10 cellular contexts compared by ENCODE assay signal in the genomic region with DNA sequence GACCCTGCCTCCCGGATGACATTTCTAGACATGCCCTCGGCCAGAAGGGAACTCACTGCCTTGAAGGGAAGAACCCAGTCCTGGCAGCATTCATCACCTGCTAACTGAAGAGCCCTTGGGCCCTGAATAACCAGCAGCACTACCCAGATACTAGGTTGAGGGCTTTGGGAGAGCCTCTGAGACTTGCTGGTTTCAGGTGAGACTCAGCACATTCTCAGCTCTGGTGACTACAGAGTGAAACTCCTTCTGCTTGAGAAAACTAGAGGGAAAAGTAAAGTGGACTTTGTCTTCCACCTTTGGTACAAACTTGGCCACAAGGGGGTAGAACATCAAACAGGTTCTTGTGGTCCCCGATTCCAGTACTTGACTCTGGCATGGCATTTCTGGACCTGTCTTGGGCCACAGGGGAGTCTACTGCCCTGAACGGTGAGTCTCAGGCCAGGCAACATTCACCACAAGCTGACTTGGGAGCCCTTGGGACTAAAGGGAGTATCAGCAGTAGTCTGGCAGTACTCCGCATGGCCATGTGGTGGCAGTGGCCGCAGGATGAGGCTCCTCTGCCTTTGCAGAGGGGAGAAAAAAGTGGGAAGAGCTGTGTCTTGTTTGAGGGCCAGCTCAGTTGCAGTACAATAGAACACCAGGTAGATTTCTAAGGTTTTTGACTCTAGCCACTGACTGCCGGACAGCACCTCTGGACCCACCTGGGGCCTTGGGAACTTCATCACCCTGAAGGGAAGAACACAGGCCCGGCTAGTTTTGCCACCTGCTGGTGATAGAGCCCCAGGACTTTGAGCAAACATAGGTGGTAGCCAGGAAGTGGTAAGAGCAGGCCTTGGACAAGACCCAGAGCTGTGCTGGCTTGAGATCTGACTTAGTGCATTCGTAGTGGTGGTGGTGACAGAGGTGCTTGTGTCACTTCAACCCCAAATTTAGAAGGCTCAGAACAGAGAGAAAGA.
DNase-seq lines count a peak whose midpoint lies in the region; ATAC-seq, FAIRE-seq and TF ChIP-seq lines count a peak whose summit lies in the region.
"Had no signal": no experiment of that assay in that cellular context is flagged by ENCODE, and none has a peak within 500 bp of the region (broad histone marks: within the 10 kb centered on the region; RNA-seq: fewer than 3 reads in every experiment).

No MANE protein-coding gene starts in this region.

- H3K4me1 Mint-ChIP-seq in natural killer cell: no peaks in the 10 kb centered on the region
- H3K4me1 Mint-ChIP-seq: activated B cell treated with CpG ODN at 0.5 μM for 24 hours had no signal

- TF ChIP-seq EP300 in A549 (IDR thresholded peaks at IDR 0.05): no peak

- no peaks in the 10 kb centered on the region for H3K27me3 Mint-ChIP-seq in natural killer cell (ENCODE audit: low read depth in 2 of 2)
- H3K27me3 Mint-ChIP-seq: activated B cell treated with CpG ODN at 0.5 μM for 24 hours had no signal

- H3K4me1 ChIP-seq in A549 (no peaks in the 10 kb centered on the region), OCI-LY3 (ENCODE audit: low read length) (no peaks in the 10 kb centered on the region), fibroblast of lung (ENCODE audit: control insufficient read depth, extremely low read depth, insufficient read depth, low read length) (no peaks in the 10 kb centered on the region)

- H3K27me3 ChIP-seq in OCI-LY3 (ENCODE audit: low read depth, low read length) (no peaks in the 10 kb centered on the region), fibroblast of lung (ENCODE audit: control insufficient read depth, insufficient read depth, low read length) (no peaks in the 10 kb centered on the region)

- no peak overlapping the region for H3K27ac ChIP-seq in A549
- no peak overlapping the region for H3K27ac ChIP-seq in OCI-LY3 (ENCODE audit: low read length)
- no peak overlapping the region for H3K27ac ChIP-seq in fibroblast of lung (ENCODE audit: insufficient read depth, low read length)

- H3K27ac Mint-ChIP-seq in natural killer cell: no peak overlapping the region
- H3K27ac Mint-ChIP-seq: activated B cell treated with CpG ODN at 0.5 μM for 24 hours had no signal

- no peaks in the 10 kb centered on the region for H3K36me3 Mint-ChIP-seq in natural killer cell

- H3K79me2 ChIP-seq in OCI-LY3 (ENCODE audit: low read length): no peaks in the 10 kb centered on the region
- H3K79me2 ChIP-seq in fibroblast of lung (ENCODE audit: control insufficient read depth, insufficient read depth, low read length): no peaks in the 10 kb centered on the region

- CTCF ChIA-PET in A549 (lab: Yijun Ruan, JAX): no interaction called here

- H3K4me3 ChIP-seq in A549 (no peak overlapping the region), OCI-LY3 (ENCODE audit: low read length) (no peak overlapping the region), fibroblast of lung (replicated peaks in 1 of 4; ENCODE audit: control extremely low read depth in 1 of 4, insufficient read depth in 1 of 4, low read depth in 3 of 4, low read length in 4 of 4) (no peak overlapping the region)

- peak in 1 of 2 experiments; percentile 37 for DNase-seq in A549 (ENCODE audit: low read depth in 1 of 2, low spot score in 1 of 2)
- DNase-seq in fibroblast of lung (ENCODE audit: low read depth in 2 of 2): peak; percentile 1 to 7
- no peak for DNase-seq in sciatic nerve (ENCODE audit: low spot score)
- DNase-seq in ureter (ENCODE audit: low spot score): no peak
- no peak for DNase-seq in natural killer cell
- DNase-seq: activated B cell treated with CpG ODN at 0.5 μM for 24 hours had no signal

- FAIRE-seq in A549 (lab: Jason Lieb, UNC): peak; percentile 51
- FAIRE-seq: GM18507 had no signal

- 23% methylated on average over 5 of the region's 9 CpGs for WGBS in A549 (ENCODE audit: missing lambda C conversion rate)

- no peak for TF ChIP-seq POLR2A in A549 (IDR thresholded peaks at IDR 0.05; ENCODE audit: low read length)

- H3K4me3 Mint-ChIP-seq in natural killer cell: no peak overlapping the region
- H3K4me3 Mint-ChIP-seq: activated B cell treated with CpG ODN at 0.5 μM for 24 hours had no signal

- POLR2A ChIA-PET in A549 (lab: Yijun Ruan, JAX): no interaction called here

- ATAC-seq in A549: peak; percentile 70 to 96; a peak in 3 of 6 replicates
- ATAC-seq in GM18909 (IDR thresholded peaks at IDR 0.05; ENCODE audit: poor library complexity, unreplicated experiment): peak; percentile 48
- ATAC-seq in sciatic nerve: no peak
- ATAC-seq in HG02610 (IDR thresholded peaks at IDR 0.05; ENCODE audit: unreplicated experiment): no peak
- no peak for ATAC-seq in natural killer cell

- TF ChIP-seq CTCF in A549 (IDR thresholded peaks at IDR 0.05): 0 out of 3 replicates have a peak, but pooled peaks have one; percentile 6
- TF ChIP-seq CTCF in OCI-LY3 (IDR thresholded peaks at IDR 0.05; ENCODE audit: low read depth, low read length): peak; percentile 75
- peak; percentile 38 to 47 for TF ChIP-seq CTCF in fibroblast of lung (conservative IDR thresholded peaks at IDR 0.05 in 1 of 2, IDR thresholded peaks at IDR 0.05 in 1 of 2; ENCODE audit: low read depth in 1 of 2, low read length in 2 of 2)
- TF ChIP-seq CTCF in natural killer cell (IDR thresholded peaks at IDR 0.05): no peak

- H3K9me3 ChIP-seq in A549: no peaks in the 10 kb centered on the region
- H3K9me3 ChIP-seq in OCI-LY3 (ENCODE audit: insufficient read depth, low read length): no peaks in the 10 kb centered on the region
- H3K9me3 ChIP-seq in fibroblast of lung (ENCODE audit: control insufficient read depth, insufficient read depth, low read depth, low read length): no peaks in the 10 kb centered on the region

- H3K36me3 ChIP-seq in OCI-LY3 (replicated peaks; ENCODE audit: low read depth, low read length) (no peaks in the 10 kb centered on the region), fibroblast of lung (ENCODE audit: control insufficient read depth, insufficient read depth, low read length) (no peaks in the 10 kb centered on the region)

- H4K20me1 ChIP-seq in OCI-LY3 (ENCODE audit: insufficient read depth, low read length) (no peaks in the 10 kb centered on the region), fibroblast of lung (ENCODE audit: control insufficient read depth, extremely low read depth, insufficient read depth, low read length) (no peaks in the 10 kb centered on the region)

- no peaks in the 10 kb centered on the region for H3K9me3 Mint-ChIP-seq in natural killer cell

- H2AFZ ChIP-seq in OCI-LY3 (ENCODE audit: low read depth, low read length) (peak overlapping the region; percentile 45; the same call in 1 of the 2 replicates), fibroblast of lung (ENCODE audit: low read length) (no peak overlapping the region)

- 0 out of 5 replicates have a peak, but pooled peaks of 1 of the 2 experiments have one; percentile 6 for TF ChIP-seq RAD21 in A549 (conservative IDR thresholded peaks at IDR 0.05 in 1 of 2, IDR thresholded peaks at IDR 0.05 in 1 of 2)

- H3K9ac ChIP-seq in OCI-LY3 (ENCODE audit: low read length) (no peak overlapping the region), fibroblast of lung (ENCODE audit: insufficient read depth, low read length) (no peak overlapping the region)

- H3K4me2 ChIP-seq in A549: no peak overlapping the region
- H3K4me2 ChIP-seq in OCI-LY3 (ENCODE audit: low read length): 0 out of 2 replicates have a peak overlapping the region, but pooled peaks have one; percentile 24
- no peak overlapping the region for H3K4me2 ChIP-seq in fibroblast of lung (ENCODE audit: extremely low read depth, insufficient read depth, low read length)

- intact Hi-C loops in sciatic nerve (cut with DNase I) (no loop called here), natural killer cell (cut with micrococcal nuclease) (no loop called here)

TF ChIP-seq in A549, 52 proteins besides CTCF, POLR2A, EP300 and RAD21 (continues in another document):
- TF ChIP-seq ZNF302 (CRISPR knock-in tag; IDR thresholded peaks at IDR 0.05): no peak
- no peak for TF ChIP-seq PBX3 (IDR thresholded peaks at IDR 0.05)
- TF ChIP-seq, protein P1, sequence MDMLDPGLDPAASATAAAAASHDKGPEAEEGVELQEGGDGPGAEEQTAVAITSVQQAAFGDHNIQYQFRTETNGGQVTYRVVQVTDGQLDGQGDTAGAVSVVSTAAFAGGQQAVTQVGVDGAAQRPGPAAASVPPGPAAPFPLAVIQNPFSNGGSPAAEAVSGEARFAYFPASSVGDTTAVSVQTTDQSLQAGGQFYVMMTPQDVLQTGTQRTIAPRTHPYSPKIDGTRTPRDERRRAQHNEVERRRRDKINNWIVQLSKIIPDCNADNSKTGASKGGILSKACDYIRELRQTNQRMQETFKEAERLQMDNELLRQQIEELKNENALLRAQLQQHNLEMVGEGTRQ (IDR thresholded peaks at IDR 0.05): no peak
- no peak for TF ChIP-seq FOXS1 (CRISPR knock-in tag; IDR thresholded peaks at IDR 0.05)
- no peak for TF ChIP-seq NFE2L2 (conservative IDR thresholded peaks at IDR 0.05; ENCODE audit: low read length)
- TF ChIP-seq CHD2 (IDR thresholded peaks at IDR 0.05; ENCODE audit: low read length, partially characterized antibody): no peak
- no peak for TF ChIP-seq ZSCAN20 (CRISPR knock-in tag; IDR thresholded peaks at IDR 0.05)
- TF ChIP-seq SREBF2 (IDR thresholded peaks at IDR 0.05): no peak
- TF ChIP-seq HMGXB4 (CRISPR knock-in tag; IDR thresholded peaks at IDR 0.05; ENCODE audit: borderline replicate concordance): no peak
- TF ChIP-seq JUNB (IDR thresholded peaks at IDR 0.05): no peak
- TF ChIP-seq POLR2AphosphoS2 (conservative IDR thresholded peaks at IDR 0.05; ENCODE audit: low read length): no peak
- no peak for TF ChIP-seq NR3C1 (IDR thresholded peaks at IDR 0.05)

Comparison
In these comparisons a context has a peak if more than half of its experiments do, and no peak if none do; other contexts are left out.
1. ATAC-seq: peak in A549 (2 of 2) and GM18909 (single experiment); none in sciatic nerve (single experiment), HG02610 (single experiment) and natural killer cell (0 of 3).
2. DNase-seq: peak in fibroblast of lung (2 of 2); none in sciatic nerve (single experiment), ureter (single experiment) and natural killer cell (single experiment).